In genomic region chr18:8707946-8708345, GRCh38 we compare ENCODE assay signal across 11 cellular contexts. TPM values are rescaled to one million over a fixed set of nuclear protein-coding genes. Genes with fewer than 3 reads are reported as not detected.
DNase-seq lines count a peak whose midpoint lies in the region; ATAC-seq and TF ChIP-seq lines count a peak whose summit lies in the region.
"Had no signal": no experiment of that assay in that cellular context is flagged by ENCODE, and none has a peak within 500 bp of the region (broad histone marks: within the 10 kb centered on the region; RNA-seq: fewer than 3 reads in every experiment).

No MANE protein-coding gene starts in this region.

- H3K4me2 ChIP-seq in GM23248 (ENCODE audit: unreplicated experiment), result peak overlapping the region; percentile 85

- no peaks in the 10 kb centered on the region for H3K9me3 Mint-ChIP-seq in stimulated activated effector memory CD8-positive, alpha-beta T cell treated with anti-CD3 and anti-CD28 coated beads, Interleukin-12 subunit alpha, Interleukin-12 subunit beta, amount 100 ng/mL, for 72 hours

- H3K27me3 ChIP-seq in GM23248 (replicated peaks; ENCODE audit: insufficient read depth), result no peaks in the 10 kb centered on the region

- H3F3A ChIP-seq in GM23248 (ENCODE audit: insufficient read depth), result peaks cover 13% of the 10 kb centered on the region; the same call in 1 of the 2 replicates

- H3K36me3 Mint-ChIP-seq in stimulated activated effector memory CD8-positive, alpha-beta T cell treated with anti-CD3 and anti-CD28 coated beads, Interleukin-12 subunit alpha, Interleukin-12 subunit beta, amount 100 ng/mL, for 72 hours, result peaks cover 11% of the 10 kb centered on the region
- H3K36me3 Mint-ChIP-seq: activated naive CD4-positive, alpha-beta T cell treated with anti-CD3 and anti-CD28 coated beads, Interleukin-2, amount 10 ng/mL, durations not matched to agents 7 days and 5 days had no signal

- H3K4me3 ChIP-seq in GM23248 (peak overlapping the region; percentile 93), iPS-18c (ENCODE audit: insufficient read depth, low read depth, low read length) (peak overlapping the region; percentile 73; the same call in 1 of the 2 replicates)

- no peak overlapping the region for H3K27ac Mint-ChIP-seq in stimulated activated effector memory CD8-positive, alpha-beta T cell treated with anti-CD3 and anti-CD28 coated beads, Interleukin-12 subunit alpha, Interleukin-12 subunit beta, amount 100 ng/mL, for 72 hours
- H3K27ac Mint-ChIP-seq: activated naive CD4-positive, alpha-beta T cell treated with anti-CD3 and anti-CD28 coated beads, Interleukin-2, amount 10 ng/mL, durations not matched to agents 7 days and 5 days had no signal

- WGBS in GM23248 (ENCODE audit: low coverage in 1 of 2, low lambda C conversion rate in 2 of 2, missing lambda C conversion rate in 2 of 2), 2 experiments, result 23 to 45% methylated on average over 1 of the region's 1 CpG

- H3K9me3 ChIP-seq in GM23248 (ENCODE audit: low read depth), result no peaks in the 10 kb centered on the region
- H3K9me3 ChIP-seq in iPS-18c (ENCODE audit: control insufficient read depth, insufficient read depth, low read length), result peaks cover 2% of the 10 kb centered on the region

- peak overlapping the region; percentile 86 for H3K9ac ChIP-seq in GM23248

- no peaks in the 10 kb centered on the region; the same call in 1 of the 2 replicates for H3K36me3 ChIP-seq in GM23248 (ENCODE audit: low read depth)

- no peaks in the 10 kb centered on the region for H3K9me2 ChIP-seq in GM23248 (ENCODE audit: insufficient read depth)

- peaks cover 61% of the 10 kb centered on the region for H3K79me2 ChIP-seq in GM23248 (ENCODE audit: insufficient read depth)

- H2AFZ ChIP-seq in GM23248, result peak overlapping the region; percentile 48; the same call in 1 of the 2 replicates

- no peak for ATAC-seq in stimulated activated effector memory CD8-positive, alpha-beta T cell treated with anti-CD3 and anti-CD28 coated beads, Interleukin-12 subunit alpha, Interleukin-12 subunit beta, amount 100 ng/mL, for 72 hours
- no peak for ATAC-seq in GM19397 (IDR thresholded peaks at IDR 0.05; ENCODE audit: unreplicated experiment)
- no peak for ATAC-seq in GM19324 (IDR thresholded peaks at IDR 0.05; ENCODE audit: low FRiP score, unreplicated experiment)

- DNase-seq in GM23248 (no peak), NOMO-1 treated with DMSO at 0.1 percent for 48 hours (lab: John Stamatoyannopoulos, UW; ENCODE audit: unreplicated experiment) (no peak), occipital lobe (lab: John Stamatoyannopoulos, UW) (no peak)
- no peak for DNase-seq in stimulated activated effector memory CD8-positive, alpha-beta T cell treated with anti-CD3 and anti-CD28 coated beads, Interleukin-12 subunit alpha, Interleukin-12 subunit beta, amount 100 ng/mL, for 72 hours (ENCODE audit: low spot score in 2 of 2)
- DNase-seq: activated naive CD4-positive, alpha-beta T cell treated with anti-CD3 and anti-CD28 coated beads, Interleukin-2, amount 10 ng/mL, durations not matched to agents 7 days and 5 days; KBM-7 had no signal

- TF ChIP-seq CTCF in VCaP (conservative IDR thresholded peaks at IDR 0.05), result no peak

- H3K4me3 Mint-ChIP-seq in stimulated activated effector memory CD8-positive, alpha-beta T cell treated with anti-CD3 and anti-CD28 coated beads, Interleukin-12 subunit alpha, Interleukin-12 subunit beta, amount 100 ng/mL, for 72 hours, result peak overlapping the region; percentile 80

- H4K20me1 ChIP-seq in GM23248 (ENCODE audit: insufficient read depth), result no peaks in the 10 kb centered on the region

- H3K27ac ChIP-seq in GM23248 (peak overlapping the region; percentile 68), VCaP (peak overlapping the region; percentile 87; the same call in 1 of the 2 replicates)
- H3K27ac ChIP-seq: WERI-Rb-1 had no signal

- H3K4me1 Mint-ChIP-seq in stimulated activated effector memory CD8-positive, alpha-beta T cell treated with anti-CD3 and anti-CD28 coated beads, Interleukin-12 subunit alpha, Interleukin-12 subunit beta, amount 100 ng/mL, for 72 hours, result peaks cover 18% of the 10 kb centered on the region

- in situ Hi-C loops in GM23248 (cut with MboI), result no loop called here

- H3K4me1 ChIP-seq in GM23248 (ENCODE audit: insufficient read depth), result peaks cover 10% of the 10 kb centered on the region; the same call in 1 of the 2 replicates

RNA-seq across cellular contexts. Expression of gene MTCL1, which starts 2.6 kb away (rescaled TPM):
- total RNA-seq in GM23248 (2014; rRNA removed; shearing (Covaris generic)), result 34.4 and 36.9 TPM in 2 replicates
- 7.8 and 10.3 TPM in 2 replicates for polyA plus RNA-seq in GM23248 (2016; fragmentation: Nextera tagmentation; extraction: Ambion mirVana)
- 24.6 TPM for total RNA-seq in occipital lobe
